ENCODE assay signal across 1 cellular context in genomic region chr9:105171589-105171988, GRCh38.
TF ChIP-seq lines count a peak whose summit lies in the region.

No MANE protein-coding gene starts in this region.

TF ChIP-seq in WTC11, 78 proteins besides CTCF, POLR2A, EP300 and RAD21 (continued from another document):
- TF ChIP-seq ARID4B (CRISPR knock-in tag; IDR thresholded peaks at IDR 0.05; ENCODE audit: borderline replicate concordance) = no peak
- no peak for TF ChIP-seq ATF6 (CRISPR knock-in tag; IDR thresholded peaks at IDR 0.05)
- no peak for TF ChIP-seq ZNF121 (CRISPR knock-in tag; IDR thresholded peaks at IDR 0.05)
- TF ChIP-seq CBFB (CRISPR knock-in tag; IDR thresholded peaks at IDR 0.05; ENCODE audit: low read depth) = no peak
- no peak for TF ChIP-seq SOX15 (CRISPR knock-in tag; IDR thresholded peaks at IDR 0.05)
- TF ChIP-seq TEAD4 (CRISPR knock-in tag; IDR thresholded peaks at IDR 0.05) = no peak
- no peak for TF ChIP-seq PRRX2 (CRISPR knock-in tag; IDR thresholded peaks at IDR 0.05)
